Comparison of ENCODE assay signal across 21 cellular contexts in the genomic region with DNA sequence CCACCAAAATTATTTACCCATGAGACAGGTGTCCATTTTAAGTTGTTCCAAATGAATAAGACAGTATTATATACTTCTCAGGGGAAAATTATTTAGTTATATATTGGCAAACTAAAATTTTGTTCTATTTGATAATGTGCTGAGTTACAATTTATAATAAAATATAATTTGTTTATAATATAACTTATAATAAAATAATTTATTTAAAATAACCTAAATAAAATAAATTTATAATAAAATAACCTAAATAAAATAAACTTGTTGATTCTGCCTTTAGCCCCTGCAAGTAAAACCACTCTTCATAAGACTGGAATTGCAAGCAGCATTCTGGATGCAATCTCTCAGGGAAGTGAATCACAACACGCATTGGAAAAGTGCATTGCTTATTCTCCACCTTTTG.
DNase-seq lines count a peak whose midpoint lies in the region; ATAC-seq, FAIRE-seq and TF ChIP-seq lines count a peak whose summit lies in the region.
"Had no signal": no experiment of that assay in that cellular context is flagged by ENCODE, and none has a peak within 500 bp of the region (broad histone marks: within the 10 kb centered on the region; RNA-seq: fewer than 3 reads in every experiment).

No MANE protein-coding gene starts in this region.

- H3K36me3 ChIP-seq in naive thymus-derived CD4-positive, alpha-beta T cell (ENCODE audit: control insufficient read depth in 2 of 3, insufficient read depth in 3 of 3, low read length in 3 of 3), result no peaks in the 10 kb centered on the region

- no peaks in the 10 kb centered on the region for H3K9me3 ChIP-seq in naive thymus-derived CD4-positive, alpha-beta T cell (ENCODE audit: control insufficient read depth in 2 of 3, low read length in 3 of 3)
- H3K9me3 ChIP-seq: Caco-2 had no signal

- H3K4me3 Mint-ChIP-seq in WTC11, result no peak overlapping the region
- no peak overlapping the region for H3K4me3 Mint-ChIP-seq in naive thymus-derived CD4-positive, alpha-beta T cell
- H3K4me3 Mint-ChIP-seq: B cell; CD4-positive, CD25-positive, alpha-beta regulatory T cell; CD8-positive, alpha-beta T cell; GM23338; H9 had no signal

- POLR2A ChIA-PET in WTC11 (lab: Charles Lee), result no interaction called here
- POLR2A ChIA-PET in naive thymus-derived CD4-positive, alpha-beta T cell (lab: Charles Lee), result no interaction called here

- CTCF ChIA-PET in WTC11 (lab: Charles Lee), result no interaction called here
- CTCF ChIA-PET in naive thymus-derived CD4-positive, alpha-beta T cell (lab: Charles Lee), result no interaction called here

- FAIRE-seq in A204.1 (lab: Jason Lieb, UNC) (peak; percentile 95), frontal cortex (lab: Jason Lieb, UNC) (peak; percentile 67)
- FAIRE-seq: GM12878, GM19239 had no signal

- peaks cover 27% of the 10 kb centered on the region for H3K36me3 Mint-ChIP-seq in WTC11
- H3K36me3 Mint-ChIP-seq in naive thymus-derived CD4-positive, alpha-beta T cell, result peaks cover 0 to 8% (median 4%) of the 10 kb centered on the region in 5 donors
- H3K36me3 Mint-ChIP-seq: CD8-positive, alpha-beta T cell had no signal

- H3K4me3 ChIP-seq in naive thymus-derived CD4-positive, alpha-beta T cell (ENCODE audit: low read length), result no peak overlapping the region
- H3K4me3 ChIP-seq: BLaER1, GM12878, GM23338 had no signal

- ATAC-seq in WTC11 (no peak), HG02840 (IDR thresholded peaks at IDR 0.05; ENCODE audit: low FRiP score, unreplicated experiment) (no peak)
- ATAC-seq in naive thymus-derived CD4-positive, alpha-beta T cell, result no peak
- ATAC-seq: CD8-positive, alpha-beta T cell; GM12878; GM23338; HCT116 had no signal

- H3K27ac ChIP-seq in naive thymus-derived CD4-positive, alpha-beta T cell (ENCODE audit: low read depth, low read length), result no peak overlapping the region
- H3K27ac ChIP-seq: BLaER1, C4-2B had no signal

- no peaks in the 10 kb centered on the region for H3K4me1 Mint-ChIP-seq in WTC11
- no peaks in the 10 kb centered on the region for H3K4me1 Mint-ChIP-seq in naive thymus-derived CD4-positive, alpha-beta T cell
- H3K4me1 Mint-ChIP-seq: B cell; CD4-positive, CD25-positive, alpha-beta regulatory T cell; GM23338; H9 had no signal

- no peaks in the 10 kb centered on the region for H3K27me3 Mint-ChIP-seq in WTC11 (ENCODE audit: low read depth)
- peaks cover 0 to 2% (median 0%) of the 10 kb centered on the region in 5 donors for H3K27me3 Mint-ChIP-seq in naive thymus-derived CD4-positive, alpha-beta T cell
- H3K27me3 Mint-ChIP-seq: B cell had no signal

- no peaks in the 10 kb centered on the region for H3K4me1 ChIP-seq in naive thymus-derived CD4-positive, alpha-beta T cell (ENCODE audit: control insufficient read depth in 2 of 2, insufficient read depth in 2 of 2, low read length in 2 of 2)
- H3K4me1 ChIP-seq: BLaER1, Caco-2 had no signal

- H3K27ac Mint-ChIP-seq in WTC11, result no peak overlapping the region
- no peak overlapping the region for H3K27ac Mint-ChIP-seq in naive thymus-derived CD4-positive, alpha-beta T cell
- H3K27ac Mint-ChIP-seq: B cell; CD4-positive, CD25-positive, alpha-beta regulatory T cell; CD8-positive, alpha-beta T cell; GM23338; H9 had no signal

- peak; percentile 49 for DNase-seq in NCI-H69 (lab: John Stamatoyannopoulos, UW)
- no peak for DNase-seq in WTC11 (ENCODE audit: low spot score)
- no peak for DNase-seq in frontal cortex (ENCODE audit: low spot score in 2 of 2)
- DNase-seq in naive thymus-derived CD4-positive, alpha-beta T cell, result no peak
- no peak for DNase-seq in NCI-H748 (lab: John Stamatoyannopoulos, UW; ENCODE audit: unreplicated experiment)
- DNase-seq: 8988T; Caco-2; CD4-positive, CD25-positive, alpha-beta regulatory T cell; CD8-positive, alpha-beta T cell; DND-41; GDM1; H9 had no signal

- intact Hi-C loops in naive thymus-derived CD4-positive, alpha-beta T cell (cut with micrococcal nuclease), result no loop called here

- no peaks in the 10 kb centered on the region for H3K27me3 ChIP-seq in naive thymus-derived CD4-positive, alpha-beta T cell (ENCODE audit: control insufficient read depth in 2 of 2, insufficient read depth in 2 of 2, low read length in 2 of 2)
- H3K27me3 ChIP-seq: BLaER1 had no signal

- no peak for TF ChIP-seq CTCF in WTC11 (IDR thresholded peaks at IDR 0.05)

- peaks cover 13% of the 10 kb centered on the region for H3K9me3 Mint-ChIP-seq in WTC11
- peaks cover 0 to 4% (median 0%) of the 10 kb centered on the region in 11 donors for H3K9me3 Mint-ChIP-seq in naive thymus-derived CD4-positive, alpha-beta T cell

TF ChIP-seq in WTC11, 78 proteins besides CTCF, POLR2A, EP300 and RAD21:
- no peak for TF ChIP-seq AR (CRISPR knock-in tag; IDR thresholded peaks at IDR 0.05)
- TF ChIP-seq HMGA2 (CRISPR knock-in tag; IDR thresholded peaks at IDR 0.05), result peak; percentile 95
- TF ChIP-seq ELF4 (CRISPR knock-in tag; IDR thresholded peaks at IDR 0.05; ENCODE audit: low read depth), result no peak
- no peak for TF ChIP-seq ESRRA (CRISPR knock-in tag; IDR thresholded peaks at IDR 0.05; ENCODE audit: borderline replicate concordance)
- no peak for TF ChIP-seq JAZF1 (CRISPR knock-in tag; IDR thresholded peaks at IDR 0.05)
- TF ChIP-seq USF1 (CRISPR knock-in tag; IDR thresholded peaks at IDR 0.05), result no peak
- no peak for TF ChIP-seq ZNF512 (CRISPR knock-in tag; IDR thresholded peaks at IDR 0.05; ENCODE audit: borderline replicate concordance)
